In genomic region chr9:95508968-95509850, GRCh38 we compare ENCODE assay signal across 9 cellular contexts. TPM values are rescaled to one million over a fixed set of nuclear protein-coding genes. Genes with fewer than 3 reads are reported as not detected.
DNase-seq lines count a peak whose midpoint lies in the region; ATAC-seq, FAIRE-seq and TF ChIP-seq lines count a peak whose summit lies in the region.
"Had no signal": no experiment of that assay in that cellular context is flagged by ENCODE, and none has a peak within 500 bp of the region (broad histone marks: within the 10 kb centered on the region; RNA-seq: fewer than 3 reads in every experiment).

No MANE protein-coding gene starts in this region.

- no peak for FAIRE-seq in frontal cortex (lab: Jason Lieb, UNC)
- FAIRE-seq: colon had no signal

- H3K36me3 Mint-ChIP-seq in neural crest cell (ENCODE audit: low read depth) (peaks cover 4% of the 10 kb centered on the region), type B pancreatic cell (peaks cover 3% of the 10 kb centered on the region)

- peak overlapping the region; percentile 99 for H3K27ac Mint-ChIP-seq in neural crest cell (ENCODE audit: unreplicated experiment)
- H3K27ac Mint-ChIP-seq in type B pancreatic cell, result peak overlapping the region; percentile 94

- H3K9me3 Mint-ChIP-seq in neural crest cell (no peaks in the 10 kb centered on the region), type B pancreatic cell (no peaks in the 10 kb centered on the region)

- peak; percentile 79 for DNase-seq in D341Med (ENCODE audit: low spot score)
- DNase-seq in LoVo (ENCODE audit: low spot score), result peak; percentile 81
- peak; percentile 88 for DNase-seq in RWPE1 (ENCODE audit: low spot score)
- DNase-seq in activated naive CD4-positive, alpha-beta T cell treated with anti-CD3 and anti-CD28 coated beads, Interleukin-2, amount 50 U/mL, for 16 hours, result peak; percentile 65
- DNase-seq in frontal cortex (ENCODE audit: low spot score in 2 of 2), result peak; percentile 68 to 76
- peak; percentile 84 for DNase-seq in neural crest cell (ENCODE audit: low read depth, low spot score)
- peak; percentile 93 for DNase-seq in type B pancreatic cell (ENCODE audit: extremely low spot score, unreplicated experiment)

- peaks cover 25% of the 10 kb centered on the region for H3K27me3 Mint-ChIP-seq in neural crest cell (ENCODE audit: low read depth)
- peaks cover 25% of the 10 kb centered on the region for H3K27me3 Mint-ChIP-seq in type B pancreatic cell

- H3K4me1 Mint-ChIP-seq in neural crest cell, result peaks cover 54% of the 10 kb centered on the region
- peaks cover 29% of the 10 kb centered on the region for H3K4me1 Mint-ChIP-seq in type B pancreatic cell (ENCODE audit: unreplicated experiment)

- TF ChIP-seq CTCF in RWPE1 (conservative IDR thresholded peaks at IDR 0.05; ENCODE audit: low read depth), result no peak
- TF ChIP-seq CTCF in neural crest cell (conservative IDR thresholded peaks at IDR 0.05), result no peak
- no peak for TF ChIP-seq CTCF in type B pancreatic cell (conservative IDR thresholded peaks at IDR 0.05)

- peak; percentile 37 for ATAC-seq in GM21619 (IDR thresholded peaks at IDR 0.05; ENCODE audit: unreplicated experiment)

- H3K27ac ChIP-seq in RWPE1, result peak overlapping the region; percentile 99

- CTCF ChIA-PET in RWPE1 (lab: Yijun Ruan, JAX), result interaction anchor here (0.6 kb wide), 1 partner anchor 1555 kb away, joined by 3 read pairs; no protein-coding TSS in a partner anchor

- POLR2A ChIA-PET in RWPE1 (lab: Yijun Ruan, JAX; ENCODE audit: low non-redundant PET), result no interaction called here

- H3K4me3 Mint-ChIP-seq in neural crest cell (peak overlapping the region; percentile 100), type B pancreatic cell (peak overlapping the region; percentile 99)

RNA-seq across cellular contexts. Expression of gene PTCH1, which starts 7.6 kb away (rescaled TPM):
- total RNA-seq in frontal cortex (8.2 TPM), neural crest cell (70.8 and 75.6 TPM in 2 replicates), type B pancreatic cell (ENCODE audit: low replicate concordance) (41.7 and 123 TPM in 2 replicates)

Comparison
In these comparisons a context has a peak if more than half of its experiments do, and no peak if none do; other contexts are left out.
1. Peak in every context shown above with its lines: DNase-seq, ATAC-seq and H3K27ac ChIP-seq.